ENCODE assay signal across 8 cellular contexts in the genomic region with DNA sequence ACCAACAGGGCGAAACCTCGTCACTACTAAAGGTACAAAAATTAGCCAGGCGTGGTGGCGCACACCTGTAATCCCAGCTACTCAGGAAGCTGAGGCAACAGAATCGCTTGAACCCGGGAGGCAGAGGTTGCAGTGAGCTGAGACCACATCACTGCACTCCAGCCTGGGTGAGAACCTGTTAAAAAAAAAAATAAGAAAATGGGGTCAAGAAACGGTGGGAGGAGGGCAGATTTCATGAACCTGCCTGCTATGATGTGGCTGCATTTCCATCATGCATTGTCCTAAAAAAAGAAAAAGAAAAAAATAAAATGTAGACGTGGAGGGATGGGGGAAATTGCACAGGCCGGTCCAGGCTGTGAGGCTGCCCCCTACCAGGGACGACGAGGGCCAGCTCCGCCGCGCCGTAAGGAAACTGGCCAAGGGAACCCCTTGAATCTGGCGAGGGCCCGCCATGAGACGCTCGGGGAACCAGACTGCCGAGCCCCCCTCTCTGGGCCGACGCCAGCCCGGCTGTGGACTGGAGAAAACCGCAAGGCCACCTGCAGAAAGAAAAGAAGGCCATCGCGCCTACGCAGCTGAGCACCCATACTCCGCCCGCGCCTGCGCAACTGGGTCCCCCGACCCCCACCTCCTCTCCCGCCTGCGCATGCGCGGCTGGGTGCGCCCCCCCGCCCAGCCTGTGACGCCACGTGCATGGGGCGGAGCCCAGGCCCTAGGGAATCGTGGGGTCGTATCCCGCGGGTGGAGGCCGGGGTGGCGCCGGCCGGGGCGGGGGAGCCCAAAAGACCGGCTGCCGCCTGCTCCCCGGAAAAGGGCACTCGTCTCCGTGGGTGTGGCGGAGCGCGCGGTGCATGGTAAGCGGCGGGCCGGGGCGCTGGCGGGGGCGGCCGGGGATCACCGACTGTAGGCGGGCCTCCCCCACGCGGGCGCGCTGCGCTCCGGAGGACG. TPM values are rescaled to one million over a fixed set of nuclear protein-coding genes. Genes with fewer than 3 reads are reported as not detected.
DNase-seq lines count a peak whose midpoint lies in the region; ATAC-seq and TF ChIP-seq lines count a peak whose summit lies in the region.

A gene (plus strand): TSS at position 699 of the 948 bp plus-strand sequence. CDS start 10,825 bp downstream, outside the sequence.

- no CpG with 5 or more reads among the region's 75 CpGs for WGBS in neuronal stem cell (ENCODE audit: extremely low coverage in 2 of 2, insufficient read length in 2 of 2, insufficient replicate concordance in 1 of 2), 2 donors

- peak within 1 kb of the TSS; percentile 69 for H2BK15ac ChIP-seq in neuronal stem cell (ENCODE audit: low read length)

- peak within 1 kb of the TSS; percentile 10 for H3K14ac ChIP-seq in neuronal stem cell (ENCODE audit: low read length)

- H2BK5ac ChIP-seq in neuronal stem cell (ENCODE audit: low read length): peak within 1 kb of the TSS; percentile 59

- H3K9me3 ChIP-seq in HAP-1 (peaks cover 3% of the 10 kb centered on the region; the same call in 1 of the 2 replicates), neuronal stem cell (replicated peaks in 1 of 2; ENCODE audit: control insufficient read depth in 2 of 2, insufficient read depth in 1 of 2, low read depth in 1 of 2, low read length in 2 of 2) (no peaks in the 10 kb centered on the region), subcutaneous abdominal adipose tissue (ENCODE audit: control insufficient read depth in 5 of 5, low read length in 5 of 5) (no peaks in the 10 kb centered on the region)

- H4K91ac ChIP-seq in neuronal stem cell (ENCODE audit: low read depth, low read length, poor library complexity): no peak within 1 kb of the TSS

- H3K9ac ChIP-seq in neuronal stem cell (ENCODE audit: low read depth, low read length, poor library complexity) (peak within 1 kb of the TSS; percentile 93), subcutaneous abdominal adipose tissue (ENCODE audit: low read length in 5 of 5) (peak within 1 kb of the TSS; percentile 63 to 96 (median 84))

- peak; percentile 78 for ATAC-seq in foreskin keratinocyte

- no peaks in the 10 kb centered on the region for H3K27me3 ChIP-seq in HAP-1 (ENCODE audit: low read depth)
- no peaks in the 10 kb centered on the region for H3K27me3 ChIP-seq in foreskin keratinocyte
- peaks cover 0 to 19% (median 0%) of the 10 kb centered on the region in 3 experiments for H3K27me3 ChIP-seq in neuronal stem cell (ENCODE audit: control insufficient read depth in 3 of 3, insufficient read depth in 3 of 3, low read depth in 1 of 3, low read length in 3 of 3)
- H3K27me3 ChIP-seq in subcutaneous abdominal adipose tissue (ENCODE audit: control insufficient read depth in 5 of 5, insufficient read depth in 4 of 5, low read length in 5 of 5): no peaks in the 10 kb centered on the region

- H3K4me3 ChIP-seq in HAP-1 (peak within 1 kb of the TSS; percentile 86), neuronal stem cell (ENCODE audit: low read length in 2 of 2) (peak within 1 kb of the TSS; percentile 81 to 93), subcutaneous abdominal adipose tissue (ENCODE audit: low read depth in 1 of 5, low read length in 5 of 5) (peak within 1 kb of the TSS; percentile 73 to 84 (median 83))

- H3K4ac ChIP-seq in neuronal stem cell (ENCODE audit: low read length): peak within 1 kb of the TSS; percentile 20

- H2BK120ac ChIP-seq in neuronal stem cell (ENCODE audit: low read depth, low read length): peak within 1 kb of the TSS; percentile 32

- peak; percentile 83 for DNase-seq in GDM1 (lab: John Stamatoyannopoulos, UW)
- peak; percentile 87 to 95 for DNase-seq in HAP-1 (ENCODE audit: low spot score in 2 of 2)
- peak; percentile 89 for DNase-seq in M059J (ENCODE audit: low read depth)
- DNase-seq in SHP77 treated with DMSO at 0.1 percent for 48 hours (lab: John Stamatoyannopoulos, UW): peak; percentile 83
- peak; percentile 84 for DNase-seq in activated gamma-delta T cell treated with anti-CD3 and anti-CD28 coated beads, Interleukin-2, amount 50 U/mL, for 16 hours (ENCODE audit: low read depth)
- DNase-seq in foreskin keratinocyte: peak; percentile 40 to 71
- peak; percentile 86 for DNase-seq in neuronal stem cell (ENCODE audit: low spot score)

- peak; percentile 41 for TF ChIP-seq CTCF in foreskin keratinocyte (conservative IDR thresholded peaks at IDR 0.05)

- peaks cover 7% of the 10 kb centered on the region for H3K4me1 ChIP-seq in HAP-1
- H3K4me1 ChIP-seq in foreskin keratinocyte: peaks cover 1% of the 10 kb centered on the region
- H3K4me1 ChIP-seq in neuronal stem cell (ENCODE audit: control insufficient read depth in 2 of 2, insufficient read depth in 1 of 2, low read depth in 1 of 2, low read length in 2 of 2): peaks cover 14 to 15% of the 10 kb centered on the region in 2 donors
- peaks cover 4 to 43% (median 31%) of the 10 kb centered on the region in 5 donors for H3K4me1 ChIP-seq in subcutaneous abdominal adipose tissue (ENCODE audit: control insufficient read depth in 5 of 5, insufficient read depth in 5 of 5, low read length in 5 of 5)

- peak within 1 kb of the TSS; percentile 57 for H3K27ac ChIP-seq in foreskin keratinocyte
- H3K27ac ChIP-seq in neuronal stem cell (replicated peaks; ENCODE audit: low read length): no peak within 1 kb of the TSS
- peak within 1 kb of the TSS; percentile 79 for H3K27ac ChIP-seq in subcutaneous abdominal adipose tissue (ENCODE audit: low read depth, low read length)

- H3K36me3 ChIP-seq in HAP-1 (replicated peaks): no peaks in the 10 kb centered on the region
- H3K36me3 ChIP-seq in neuronal stem cell (replicated peaks in 1 of 2; ENCODE audit: control insufficient read depth in 2 of 2, insufficient read depth in 2 of 2, low read length in 2 of 2): peaks cover 0 to 7% of the 10 kb centered on the region in 2 donors
- no peaks in the 10 kb centered on the region for H3K36me3 ChIP-seq in subcutaneous abdominal adipose tissue (ENCODE audit: control insufficient read depth in 5 of 5, insufficient read depth in 5 of 5, low read length in 5 of 5)

- no peak within 1 kb of the TSS for H4K8ac ChIP-seq in neuronal stem cell (ENCODE audit: low read depth, low read length)

- H3K23ac ChIP-seq in neuronal stem cell (ENCODE audit: low read depth, low read length, poor library complexity): peak within 1 kb of the TSS; percentile 95

- in situ Hi-C loops in HAP-1 (cut with MboI; ENCODE audit: low sequenced_read_pairs): no loop called here

- peak within 1 kb of the TSS; percentile 37 for H2AK5ac ChIP-seq in neuronal stem cell (ENCODE audit: low read depth, low read length)

- peak within 1 kb of the TSS; percentile 92 for H2AFZ ChIP-seq in neuronal stem cell (ENCODE audit: low read length)

- peaks cover 2% of the 10 kb centered on the region for H3K79me1 ChIP-seq in neuronal stem cell (ENCODE audit: low read depth, low read length)

- peak within 1 kb of the TSS; percentile 98 for H3K18ac ChIP-seq in neuronal stem cell (ENCODE audit: low read length)

- peak within 1 kb of the TSS; percentile 92 for H3K4me2 ChIP-seq in neuronal stem cell (ENCODE audit: insufficient read depth, low read length, poor library complexity, severe bottlenecking)

- H2BK12ac ChIP-seq in neuronal stem cell (ENCODE audit: low read length): no peak within 1 kb of the TSS

RNA-seq across cellular contexts. Expression of the gene that starts here (rescaled TPM):
- total RNA-seq in M059J (2014; rRNA removed; shearing (Covaris generic)): 57.9 and 67.9 TPM in 2 replicates
- 74.6 and 78.4 TPM in 2 replicates for total RNA-seq in foreskin keratinocyte
- 70.2 and 73.3 TPM in 2 replicates for polyA plus RNA-seq in foreskin keratinocyte
- polyA plus RNA-seq in neuronal stem cell (2013, experiment 1 of 2): 50.6 TPM
- polyA plus RNA-seq in neuronal stem cell (2013, experiment 2 of 2): 48.4 TPM
